Comparison of ENCODE assay signal across 8 cellular contexts in the genomic region with DNA sequence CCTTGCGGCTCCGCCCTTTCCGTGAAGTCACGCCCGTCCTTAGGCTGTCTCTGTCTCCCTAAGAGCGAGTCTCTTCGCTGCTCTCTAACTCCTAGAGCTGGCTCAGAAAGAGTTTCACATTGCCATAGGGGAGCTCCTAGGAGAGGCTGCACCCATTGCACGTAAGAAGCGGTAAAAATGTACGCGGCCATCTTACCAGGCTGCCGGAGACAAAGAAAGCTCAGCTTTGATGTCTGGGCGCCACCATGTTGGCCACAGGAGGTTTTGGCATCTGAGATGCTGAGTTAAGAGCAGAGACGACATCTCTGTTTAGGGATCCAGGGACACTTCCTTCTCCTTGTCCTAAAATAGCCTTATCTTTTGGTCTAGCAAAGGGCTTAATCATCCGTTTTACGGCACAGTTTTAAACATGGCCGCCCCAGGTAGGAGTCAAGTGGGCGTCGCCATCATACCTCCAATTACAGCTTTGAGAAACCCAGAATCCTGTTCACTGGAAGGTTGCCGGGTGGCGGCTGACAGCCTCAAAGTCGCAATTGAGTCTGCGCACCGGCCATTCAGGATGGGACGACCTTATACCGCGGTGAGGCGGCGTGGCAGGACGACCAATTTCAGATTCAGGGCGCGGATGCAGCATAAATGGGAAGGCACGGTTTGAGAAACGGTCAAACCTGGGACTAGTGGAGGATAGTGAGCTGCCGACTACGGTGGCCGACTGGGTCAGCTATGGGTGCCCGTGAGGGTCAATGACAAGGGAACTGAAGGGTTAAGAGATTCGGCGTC. TPM values are rescaled to one million over a fixed set of nuclear protein-coding genes. Genes with fewer than 3 reads are reported as not detected.
DNase-seq lines count a peak whose midpoint lies in the region; ATAC-seq and TF ChIP-seq lines count a peak whose summit lies in the region.

TSS of gene ZNF793 (plus strand) at position 553 of the 780 bp plus-strand sequence. CDS start 16,501 bp downstream, outside the sequence.

- no peaks in the 10 kb centered on the region for H3K36me3 ChIP-seq in upper lobe of right lung

- intact Hi-C loops in upper lobe of right lung (cut with DNase I), result no loop called here

- peak within 1 kb of the TSS; percentile 47 for H3K4me3 ChIP-seq in GM12864 (ENCODE audit: low read depth, low read length)
- H3K4me3 ChIP-seq in upper lobe of right lung, result peak within 1 kb of the TSS; percentile 67

- H3K27ac ChIP-seq in angular gyrus (ENCODE audit: low read depth, low read length), result peak within 1 kb of the TSS; percentile 89
- peak within 1 kb of the TSS; percentile 93 for H3K27ac ChIP-seq in upper lobe of right lung

- H3K9me3 ChIP-seq in upper lobe of right lung, result no peaks in the 10 kb centered on the region

- ATAC-seq in upper lobe of right lung, result peak; percentile 86

- H3K4me1 ChIP-seq in upper lobe of right lung, result no peaks in the 10 kb centered on the region

- H3K27me3 ChIP-seq in upper lobe of right lung, result no peaks in the 10 kb centered on the region

- TF ChIP-seq CTCF in GM12864 (IDR thresholded peaks at IDR 0.05; ENCODE audit: low read depth, low read length, missing control alignments) (no peak), upper lobe of right lung (IDR thresholded peaks at IDR 0.05) (no peak)

- peak; percentile 10 for DNase-seq in GM12864 (ENCODE audit: low read depth)
- peak; percentile 15 for DNase-seq in HuH-7.5 (ENCODE audit: low spot score)
- peak; percentile 22 to 64 for DNase-seq in SW 1271 (lab: John Stamatoyannopoulos, UW)
- peak; percentile 67 to 80 for DNase-seq in hippocampal formation (lab: John Stamatoyannopoulos, UW)
- DNase-seq in pulmonary artery endothelial cell (ENCODE audit: low read depth, low spot score), result peak; percentile 26
- DNase-seq in upper lobe of right lung, result peak; percentile 79
- DNase-seq in HCEC 1CT, result no peak

RNA-seq across cellular contexts. Expression of gene ZNF793, which starts in this region (rescaled TPM):
- total RNA-seq in pulmonary artery endothelial cell (0.13 and 2.0 TPM in 2 replicates), upper lobe of right lung (4.2 TPM)
